9 cellular contexts compared by ENCODE assay signal in the genomic region with DNA sequence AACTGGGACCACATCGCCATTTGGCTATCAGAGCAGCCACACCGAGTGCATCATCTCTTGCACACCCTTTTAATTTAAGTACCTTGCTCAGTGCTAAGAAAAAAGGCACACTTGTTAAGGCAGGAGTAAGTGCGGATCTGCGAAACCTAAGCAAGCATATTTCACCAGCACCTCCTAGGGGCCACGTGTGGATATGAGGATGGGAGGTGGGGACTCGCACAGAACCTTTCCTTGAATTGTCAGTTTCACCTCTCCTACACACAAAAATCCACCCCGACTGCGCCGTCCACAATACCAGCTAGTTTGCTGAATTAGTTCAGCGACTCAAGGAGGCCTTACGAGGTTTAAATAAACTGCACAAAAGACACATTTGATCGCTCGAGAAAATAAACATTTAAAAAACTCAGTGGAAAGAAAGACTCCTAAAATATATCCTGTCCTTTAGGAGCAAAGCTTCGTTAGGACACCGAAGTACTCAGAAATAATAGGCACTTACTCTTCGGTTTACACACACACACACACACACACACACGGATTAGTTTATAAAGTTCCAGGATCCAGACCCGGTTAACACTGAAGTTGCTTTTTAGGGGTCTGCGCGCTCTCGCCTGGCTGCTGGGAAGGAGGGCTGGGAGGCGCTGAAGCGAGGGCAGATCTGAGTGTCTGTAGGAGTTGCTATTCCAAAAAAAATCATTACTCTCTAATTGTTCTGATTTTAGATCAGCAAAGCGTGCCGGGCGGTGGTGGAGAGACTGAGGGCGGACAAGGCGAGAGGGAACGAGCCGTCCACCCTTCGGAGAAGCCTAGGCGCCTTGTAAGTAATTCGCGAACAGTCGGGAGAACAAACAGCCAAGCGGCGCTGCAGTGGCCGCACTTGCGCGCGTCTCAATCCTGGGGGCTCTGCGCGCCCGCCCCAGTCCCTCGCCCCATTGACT. TPM values are rescaled to one million over a fixed set of nuclear protein-coding genes. Genes with fewer than 3 reads are reported as not detected.
DNase-seq lines count a peak whose midpoint lies in the region; ATAC-seq and TF ChIP-seq lines count a peak whose summit lies in the region.
"Had no signal": no experiment of that assay in that cellular context is flagged by ENCODE, and none has a peak within 500 bp of the region (broad histone marks: within the 10 kb centered on the region; RNA-seq: fewer than 3 reads in every experiment).

No MANE protein-coding gene starts in this region.

- in situ Hi-C loops in Caki2 (cut with HindIII; ENCODE audit: low pct_unique_long_range_greater_than_20kb, low sequenced_read_pairs) = loop anchor here (10.0 kb wide), 1 partner anchor 594 kb away; no protein-coding TSS in a partner anchor

- TF ChIP-seq CTCF in thyroid gland (IDR thresholded peaks at IDR 0.05) = peak in 5 of 6 experiments; percentile 13 to 70 (median 62)

- H3K27me3 ChIP-seq in esophagus (ENCODE audit: control insufficient read depth in 1 of 2, insufficient read depth in 2 of 2, low read length in 2 of 2) (no peaks in the 10 kb centered on the region), thyroid gland (no peaks in the 10 kb centered on the region)

- peak in 1 of 2 donors; percentile 56 for TF ChIP-seq POLR2A in thyroid gland (IDR thresholded peaks at IDR 0.05)

- intact Hi-C loops in thyroid gland (cut with DNase I) = no loop called here

- peaks cover 0 to 2% of the 10 kb centered on the region in 2 donors for H3K4me1 ChIP-seq in esophagus (ENCODE audit: control insufficient read depth in 2 of 2, insufficient read depth in 2 of 2, low read length in 1 of 2)
- H3K4me1 ChIP-seq in mesodermal cell (ENCODE audit: control insufficient read depth, insufficient read depth, low read length, poor library complexity, severe bottlenecking) = peaks cover 5% of the 10 kb centered on the region
- no peaks in the 10 kb centered on the region for H3K4me1 ChIP-seq in thyroid gland

- H3K27ac ChIP-seq in esophagus (ENCODE audit: low read depth in 2 of 2, low read length in 1 of 2) (peak overlapping the region; percentile 70 to 80), mesodermal cell (ENCODE audit: low read depth, low read length, severe bottlenecking) (no peak overlapping the region), thyroid gland (peak overlapping the region; percentile 64 to 90 (median 89))

- WGBS in esophagus, 2 donors = 3% methylated on average over 45 of the region's 45 CpGs
- WGBS in mesodermal cell (ENCODE audit: insufficient coverage in 2 of 2), 2 experiments = 0 to 3% methylated on average over 26 to 29 of the region's 45 CpGs
- 3 to 6% methylated on average over 38 of the region's 45 CpGs for WGBS in thyroid gland, 2 donors

- H3K9me3 ChIP-seq in esophagus (ENCODE audit: control insufficient read depth in 2 of 2, insufficient read depth in 1 of 2, low read depth in 1 of 2, low read length in 1 of 2) = no peaks in the 10 kb centered on the region
- H3K9me3 ChIP-seq in mesodermal cell (ENCODE audit: control insufficient read depth, low read length) = no peaks in the 10 kb centered on the region
- H3K9me3 ChIP-seq in thyroid gland = no peaks in the 10 kb centered on the region

- DNase-seq in Caki2 (ENCODE audit: low read depth) (peak; percentile 80), SW480 (ENCODE audit: low spot score) (peak; percentile 66), thyroid gland (peak; percentile 74 to 79), 8988T (no peak)
- peak; percentile 7 for DNase-seq in Jurkat, Clone E6-1 (ENCODE audit: low read depth, low spot score)

- H3K4me3 ChIP-seq in Jurkat, Clone E6-1 (ENCODE audit: low read length) = no peak overlapping the region; the same call in 1 of the 2 replicates
- H3K4me3 ChIP-seq in esophagus (ENCODE audit: low read depth in 1 of 2, low read length in 2 of 2) = peak overlapping the region; percentile 60 to 78
- H3K4me3 ChIP-seq in mesodermal cell (ENCODE audit: extremely low read depth, insufficient read depth, low read length, poor library complexity, severe bottlenecking) = peak overlapping the region; percentile 69
- H3K4me3 ChIP-seq in thyroid gland (replicated peaks in 1 of 3) = peak overlapping the region; percentile 53 to 61 (median 56)

- ATAC-seq in GM19455 (IDR thresholded peaks at IDR 0.05; ENCODE audit: unreplicated experiment) = peak; percentile 32

- H3K36me3 ChIP-seq in esophagus (ENCODE audit: control insufficient read depth in 2 of 2, insufficient read depth in 2 of 2, low read length in 1 of 2) = no peaks in the 10 kb centered on the region
- no peaks in the 10 kb centered on the region for H3K36me3 ChIP-seq in mesodermal cell (ENCODE audit: control insufficient read depth, insufficient read depth, low read length)
- H3K36me3 ChIP-seq in thyroid gland = no peaks in the 10 kb centered on the region

RNA-seq across cellular contexts. Expression of a gene that starts 1.0 kb away (rescaled TPM):
- 2.4 and 3.6 TPM in 2 replicates for total RNA-seq in Caki2 (2014; rRNA removed; shearing (Covaris generic); ENCODE audit: low replicate concordance)
- polyA plus RNA-seq in Jurkat, Clone E6-1 (2012; ENCODE audit: insufficient read depth, insufficient read length) = not detected
- polyA plus RNA-seq in esophagus = 1 to 10 TPM; 1.9 to 3.1 TPM
- polyA plus RNA-seq in mesodermal cell (2013, experiment 1 of 2) = 4.9 TPM
- 3.7 TPM for polyA plus RNA-seq in mesodermal cell (2013, experiment 2 of 2)
- 1 to 10 TPM in 3 of 4 donors, under 1 TPM in 1; 0.93 to 4.3 (median 1.7) TPM for total RNA-seq in thyroid gland
- total RNA-seq: activated CD8-positive, alpha-beta memory T cell treated with anti-CD3 and anti-CD28 coated beads for 36 hours had no signal
